Comparison of ENCODE assay signal across 8 cellular contexts in the genomic region with DNA sequence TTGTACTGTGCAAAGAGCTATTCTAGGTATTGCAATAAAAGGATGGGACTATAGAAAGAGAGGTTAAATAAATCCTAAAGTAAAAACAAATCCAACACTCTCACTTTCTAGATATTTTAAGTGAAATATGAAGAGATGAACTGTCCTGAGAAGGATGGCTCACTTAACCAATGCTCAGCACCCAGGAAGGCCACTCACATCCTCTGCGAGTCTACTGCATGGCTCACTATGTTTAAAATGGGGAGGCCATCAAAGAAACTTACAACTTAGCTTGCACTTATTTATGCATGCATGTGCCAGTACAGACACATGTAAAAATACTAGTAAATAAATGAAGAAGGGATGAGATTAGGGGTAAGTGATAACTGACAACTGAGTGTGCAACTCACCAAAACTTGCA. TPM values are rescaled to one million over a fixed set of nuclear protein-coding genes. Genes with fewer than 3 reads are reported as not detected.
"Had no signal": no experiment of that assay in that cellular context is flagged by ENCODE, and none has a peak within 500 bp of the region (broad histone marks: within the 10 kb centered on the region; RNA-seq: fewer than 3 reads in every experiment).

No MANE protein-coding gene starts in this region.

- H3K9me3 Mint-ChIP-seq: H9, HFFc6 had no signal

- H3K4me1 ChIP-seq: HAP-1 had no signal

- H3K9ac ChIP-seq: GM23248 had no signal

- H3K4me3 ChIP-seq: GM23248, HAP-1 had no signal

- H3K27ac Mint-ChIP-seq: HFFc6 had no signal

- ATAC-seq: HCT116 had no signal

- DNase-seq: GM23248, GOT3, H7, H9, HCEC 1CT, HFFc6 had no signal

- H2AFZ ChIP-seq: GM23248 had no signal

- H3K27ac ChIP-seq: GM23248 had no signal

- H3K4me3 Mint-ChIP-seq: HFFc6 had no signal

- H3K36me3 ChIP-seq: HAP-1 had no signal

- H3K9me3 ChIP-seq: HAP-1 had no signal

RNA-seq across cellular contexts. Expression of gene PLPPR5, which starts 37.5 kb away (rescaled TPM):
- total RNA-seq: GM23248 had no signal
- polyA plus RNA-seq: GM23248 had no signal
